35 cellular contexts compared by ENCODE assay signal in genomic region chr2:134537702-134538101, GRCh38.
"Had no signal": no experiment of that assay in that cellular context is flagged by ENCODE, and none has a peak within 500 bp of the region (broad histone marks: within the 10 kb centered on the region; RNA-seq: fewer than 3 reads in every experiment).

No MANE protein-coding gene starts in this region.

- H3K27me3 Mint-ChIP-seq: activated naive CD8-positive, alpha-beta T cell; activated naive CD8-positive, alpha-beta T cell treated with anti-CD3 and anti-CD28 coated beads, Interleukin-2, amount 50 U/mL, for 24 hours had no signal

- H3K4me1 ChIP-seq: SJCRH30 had no signal

- H3K4me1 Mint-ChIP-seq: activated CD4-positive, alpha-beta memory T cell treated with anti-CD3 and anti-CD28 coated beads, Interleukin-2, amount 10 ng/mL, durations not matched to agents 7 days and 5 days; activated naive CD4-positive, alpha-beta T cell treated with anti-CD3 and anti-CD28 coated beads, Interleukin-2, amount 10 ng/mL, durations not matched to agents 7 days and 5 days; activated naive CD8-positive, alpha-beta T cell treated with anti-CD3 and anti-CD28 coated beads, Interleukin-2, amount 50 U/mL, for 24 hours had no signal

- ATAC-seq: activated CD8-positive, alpha-beta memory T cell treated with anti-CD3 and anti-CD28 coated beads, Interleukin-2, amount 10 ng/mL, durations not matched to agents 7 days and 5 days; activated naive CD8-positive, alpha-beta T cell treated with anti-CD3 and anti-CD28 coated beads, Interleukin-2, amount 50 U/mL, for 24 hours had no signal

- H3K36me3 Mint-ChIP-seq: activated CD8-positive, alpha-beta memory T cell treated with anti-CD3 and anti-CD28 coated beads, Interleukin-2, amount 10 ng/mL, durations not matched to agents 7 days and 5 days; activated naive CD4-positive, alpha-beta T cell treated with anti-CD3 and anti-CD28 coated beads, Interleukin-2, amount 10 ng/mL, durations not matched to agents 7 days and 5 days; activated naive CD8-positive, alpha-beta T cell; brain had no signal

- H3K27ac ChIP-seq: PC-9, RWPE1, SJCRH30, SK-N-MC, WERI-Rb-1 had no signal

- H3K4me2 ChIP-seq: PC-9 had no signal

- H2AFZ ChIP-seq: PC-9 had no signal

- H3K27ac Mint-ChIP-seq: activated CD4-positive, alpha-beta memory T cell treated with anti-CD3 and anti-CD28 coated beads, Interleukin-2, amount 10 ng/mL, durations not matched to agents 7 days and 5 days; activated CD8-positive, alpha-beta memory T cell treated with anti-CD3 and anti-CD28 coated beads, Interleukin-2, amount 10 ng/mL, durations not matched to agents 7 days and 5 days; activated naive CD4-positive, alpha-beta T cell treated with anti-CD3 and anti-CD28 coated beads, Interleukin-2, amount 10 ng/mL, durations not matched to agents 7 days and 5 days; activated naive CD8-positive, alpha-beta T cell; activated naive CD8-positive, alpha-beta T cell treated with anti-CD3 and anti-CD28 coated beads, Interleukin-2, amount 50 U/mL, for 24 hours had no signal

- H3K4me3 ChIP-seq: MG63, PC-9, SJCRH30, SK-N-MC had no signal

- H3K9me3 Mint-ChIP-seq: activated CD4-positive, alpha-beta memory T cell treated with anti-CD3 and anti-CD28 coated beads, Interleukin-2, amount 10 ng/mL, durations not matched to agents 7 days and 5 days; activated naive CD4-positive, alpha-beta T cell treated with anti-CD3 and anti-CD28 coated beads, Interleukin-2, amount 10 ng/mL, durations not matched to agents 7 days and 5 days; activated naive CD8-positive, alpha-beta T cell treated with anti-CD3 and anti-CD28 coated beads, Interleukin-2, amount 50 U/mL, for 24 hours; brain had no signal

- H3K27me3 ChIP-seq: MG63, SJCRH30 had no signal

- H3K9me3 ChIP-seq: MG63, SJCRH30 had no signal

- H3K4me3 Mint-ChIP-seq: activated CD4-positive, alpha-beta memory T cell treated with anti-CD3 and anti-CD28 coated beads, Interleukin-2, amount 10 ng/mL, durations not matched to agents 7 days and 5 days; activated CD8-positive, alpha-beta memory T cell treated with anti-CD3 and anti-CD28 coated beads, Interleukin-2, amount 10 ng/mL, durations not matched to agents 7 days and 5 days; activated naive CD4-positive, alpha-beta T cell treated with anti-CD3 and anti-CD28 coated beads, Interleukin-2, amount 10 ng/mL, durations not matched to agents 7 days and 5 days; activated naive CD8-positive, alpha-beta T cell; activated naive CD8-positive, alpha-beta T cell treated with anti-CD3 and anti-CD28 coated beads, Interleukin-2, amount 50 U/mL, for 24 hours; brain had no signal

- DNase-seq: activated CD4-positive, alpha-beta memory T cell treated with anti-CD3 and anti-CD28 coated beads, Interleukin-2, amount 10 ng/mL, durations not matched to agents 7 days and 5 days; activated CD4-positive, alpha-beta T cell treated with anti-CD3 and anti-CD28 coated beads for 1 hour; activated CD4-positive, alpha-beta T cell treated with anti-CD3 and anti-CD28 coated beads for 48 hours; activated CD4-positive, CD25-positive, alpha-beta regulatory T cell; activated CD8-positive, alpha-beta memory T cell treated with anti-CD3 and anti-CD28 coated beads for 24 hours; activated CD8-positive, alpha-beta memory T cell treated with anti-CD3 and anti-CD28 coated beads, Interleukin-2, amount 10 ng/mL, durations not matched to agents 7 days and 5 days; activated CD8-positive, alpha-beta memory T cell treated with anti-CD3 and anti-CD28 coated beads, Interleukin-2, amount 50 U/mL, for 48 hours; activated effector memory CD4-positive, alpha-beta T cell treated with Interleukin-2 at 50 U/mL for 16 hours; activated naive CD4-positive, alpha-beta T cell treated with anti-CD3 and anti-CD28 coated beads, Interleukin-2, amount 10 ng/mL, durations not matched to agents 7 days and 5 days; activated naive CD8-positive, alpha-beta T cell treated with anti-CD3 and anti-CD28 coated beads, Interleukin-2, amount 50 U/mL, for 24 hours; activated T-cell treated with anti-CD3 and anti-CD28 coated beads, Interleukin-2, amount 50 U/mL, for 48 hours; anterior cingulate cortex; Kasumi-1; KG1; MG63; MV-4-11; NCI-H1092; NCI-H146; NCI-H187; NCI-H2029 treated with DMSO at 0.1 percent for 48 hours; NCI-H2107; NCI-H2171; NCI-H510A; NCI-H526; NCI-H748 treated with DMSO at 0.1 percent for 48 hours; NK-92 treated with Interleukin-12 subunit alpha and Interleukin-12 subunit beta, amount 100 ng/mL, for 24 hours; PC-9; SHP77; SJCRH30; T1000; WERI-Rb-1 had no signal
